ENCODE assay signal across 1 cellular context in the genomic region with DNA sequence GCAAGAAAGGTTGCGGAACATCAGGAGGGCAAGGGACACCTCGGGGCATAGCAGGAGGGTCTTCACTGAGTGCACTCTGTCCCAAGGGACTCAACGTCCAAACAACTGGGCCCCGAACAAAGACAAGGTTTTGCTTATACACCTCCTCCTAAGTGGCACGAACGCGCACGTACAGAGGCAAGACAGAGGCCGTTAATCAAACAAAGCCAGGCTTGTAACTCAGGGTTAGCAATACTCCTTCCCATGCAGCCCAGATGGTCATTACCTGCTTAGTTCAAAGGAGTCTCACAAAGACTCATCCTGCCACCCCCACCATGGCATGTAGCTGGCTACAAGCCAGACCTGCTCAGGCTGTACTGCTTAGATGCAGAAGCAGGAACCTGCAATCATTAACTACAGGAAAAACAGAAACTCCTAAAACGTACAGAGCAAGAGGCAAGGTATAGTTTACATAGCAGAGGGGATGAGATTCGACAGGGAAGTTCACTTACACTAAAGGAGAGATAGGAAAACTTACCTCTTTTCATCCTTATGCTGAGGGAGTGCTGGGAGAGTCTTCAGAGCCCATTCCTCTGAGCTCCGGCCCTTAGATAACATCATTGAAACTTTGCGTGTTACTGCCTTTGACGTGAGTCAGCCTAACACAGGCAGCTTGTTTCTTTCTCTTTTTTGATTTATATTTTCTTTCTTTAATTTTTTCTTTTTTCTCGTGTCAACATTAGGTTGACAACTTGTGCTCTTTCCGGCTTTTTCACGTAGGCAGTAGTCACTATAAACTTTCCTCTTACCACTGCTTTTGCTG.
TF ChIP-seq lines count a peak whose summit lies in the region.

No MANE protein-coding gene starts in this region.

TF ChIP-seq in HepG2, 621 proteins besides CTCF, POLR2A, EP300 and RAD21 (continued from another document and continues in another):
- TF ChIP-seq ZZZ3 (CRISPR knock-in tag; IDR thresholded peaks at IDR 0.05; ENCODE audit: borderline replicate concordance) (no peak), ZNF777 (CRISPR knock-in tag; IDR thresholded peaks at IDR 0.05) (no peak; the same call in 1 of the 2 replicates), ZFP37 (CRISPR knock-in tag; IDR thresholded peaks at IDR 0.05; ENCODE audit: borderline replicate concordance) (no peak), HNRNPK (IDR thresholded peaks at IDR 0.05; ENCODE audit: low read depth, low read length, poor library complexity, severe bottlenecking) (no peak), ZNF263 (CRISPR knock-in tag; IDR thresholded peaks at IDR 0.05) (no peak; the same call in 1 of the 2 replicates), SP1 (IDR thresholded peaks at IDR 0.05) (no peak), SP1 (CRISPR knock-in tag; IDR thresholded peaks at IDR 0.05) (no peak), IRX3 (CRISPR knock-in tag; IDR thresholded peaks at IDR 0.05; ENCODE audit: borderline replicate concordance, low read depth) (no peak), ZNF607 (CRISPR knock-in tag; IDR thresholded peaks at IDR 0.05; ENCODE audit: borderline replicate concordance) (no peak), NCOA1 (CRISPR knock-in tag; IDR thresholded peaks at IDR 0.05) (no peak), THAP11 (CRISPR knock-in tag; IDR thresholded peaks at IDR 0.05) (0 out of 2 replicates have a peak, but pooled peaks have one; percentile 53), HNRNPH1 (optimal IDR thresholded peaks at IDR 0.05; ENCODE audit: low read depth, low read length) (no peak), RNF2 (conservative IDR thresholded peaks at IDR 0.05; ENCODE audit: low read depth) (no peak), MZF1 (CRISPR knock-in tag; IDR thresholded peaks at IDR 0.05; ENCODE audit: borderline replicate concordance) (no peak), SSRP1 (CRISPR knock-in tag; IDR thresholded peaks at IDR 0.05) (no peak), ATRX (CRISPR knock-in tag; IDR thresholded peaks at IDR 0.05; ENCODE audit: borderline replicate concordance) (no peak), EHMT2 (IDR thresholded peaks at IDR 0.05; ENCODE audit: borderline replicate concordance, low read depth, low read length) (no peak), ZKSCAN1 (IDR thresholded peaks at IDR 0.05; ENCODE audit: low read length) (no peak), PITX1 (CRISPR knock-in tag; IDR thresholded peaks at IDR 0.05) (peak; percentile 31; the same call in 1 of the 2 replicates), ZNF430 (CRISPR knock-in tag; IDR thresholded peaks at IDR 0.05) (0 out of 2 replicates have a peak, but pooled peaks have one; percentile 21), JARID2 (CRISPR knock-in tag; IDR thresholded peaks at IDR 0.05; ENCODE audit: insufficient replicate concordance) (no peak), ZNF354B (CRISPR knock-in tag; IDR thresholded peaks at IDR 0.05) (no peak), BRCA1 (CRISPR knock-in tag; IDR thresholded peaks at IDR 0.05) (no peak), PHF8 (CRISPR knock-in tag; IDR thresholded peaks at IDR 0.05) (peak; percentile 27), ZFX (CRISPR knock-in tag; IDR thresholded peaks at IDR 0.05; ENCODE audit: low read depth) (peak; percentile 14; the same call in 1 of the 2 replicates), ZNF24 (IDR thresholded peaks at IDR 0.05) (no peak), POLR2G (IDR thresholded peaks at IDR 0.05; ENCODE audit: low read depth, low read length) (peak; percentile 82)
- TF ChIP-seq, protein P1, sequence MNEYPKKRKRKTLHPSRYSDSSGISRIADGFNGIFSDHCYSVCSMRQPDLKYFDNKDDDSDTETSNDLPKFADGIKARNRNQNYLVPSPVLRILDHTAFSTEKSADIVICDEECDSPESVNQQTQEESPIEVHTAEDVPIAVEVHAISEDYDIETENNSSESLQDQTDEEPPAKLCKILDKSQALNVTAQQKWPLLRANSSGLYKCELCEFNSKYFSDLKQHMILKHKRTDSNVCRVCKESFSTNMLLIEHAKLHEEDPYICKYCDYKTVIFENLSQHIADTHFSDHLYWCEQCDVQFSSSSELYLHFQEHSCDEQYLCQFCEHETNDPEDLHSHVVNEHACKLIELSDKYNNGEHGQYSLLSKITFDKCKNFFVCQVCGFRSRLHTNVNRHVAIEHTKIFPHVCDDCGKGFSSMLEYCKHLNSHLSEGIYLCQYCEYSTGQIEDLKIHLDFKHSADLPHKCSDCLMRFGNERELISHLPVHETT (CRISPR knock-in tag; conservative IDR thresholded peaks at IDR 0.05) = no peak
- TF ChIP-seq, protein P2, sequence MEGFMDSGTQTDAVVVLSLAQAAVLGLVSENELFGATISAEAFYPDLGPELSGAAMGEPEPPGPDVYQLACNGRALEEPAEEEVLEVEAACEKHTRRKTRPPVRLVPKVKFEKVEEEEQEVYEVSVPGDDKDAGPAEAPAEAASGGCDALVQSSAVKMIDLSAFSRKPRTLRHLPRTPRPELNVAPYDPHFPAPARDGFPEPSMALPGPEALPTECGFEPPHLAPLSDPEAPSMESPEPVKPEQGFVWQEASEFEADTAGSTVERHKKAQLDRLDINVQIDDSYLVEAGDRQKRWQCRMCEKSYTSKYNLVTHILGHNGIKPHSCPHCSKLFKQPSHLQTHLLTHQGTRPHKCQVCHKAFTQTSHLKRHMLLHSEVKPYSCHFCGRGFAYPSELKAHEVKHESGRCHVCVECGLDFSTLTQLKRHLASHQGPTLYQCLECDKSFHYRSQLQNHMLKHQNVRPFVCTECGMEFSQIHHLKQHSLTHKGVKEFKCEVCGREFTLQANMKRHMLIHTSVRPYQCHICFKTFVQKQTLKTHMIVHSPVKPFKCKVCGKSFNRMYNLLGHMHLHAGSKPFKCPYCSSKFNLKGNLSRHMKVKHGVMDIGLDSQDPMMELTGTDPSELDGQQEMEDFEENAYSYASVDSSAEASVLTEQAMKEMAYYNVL (CRISPR knock-in tag; IDR thresholded peaks at IDR 0.05; ENCODE audit: borderline replicate concordance) = peak; percentile 95
- TF ChIP-seq, protein P3, sequence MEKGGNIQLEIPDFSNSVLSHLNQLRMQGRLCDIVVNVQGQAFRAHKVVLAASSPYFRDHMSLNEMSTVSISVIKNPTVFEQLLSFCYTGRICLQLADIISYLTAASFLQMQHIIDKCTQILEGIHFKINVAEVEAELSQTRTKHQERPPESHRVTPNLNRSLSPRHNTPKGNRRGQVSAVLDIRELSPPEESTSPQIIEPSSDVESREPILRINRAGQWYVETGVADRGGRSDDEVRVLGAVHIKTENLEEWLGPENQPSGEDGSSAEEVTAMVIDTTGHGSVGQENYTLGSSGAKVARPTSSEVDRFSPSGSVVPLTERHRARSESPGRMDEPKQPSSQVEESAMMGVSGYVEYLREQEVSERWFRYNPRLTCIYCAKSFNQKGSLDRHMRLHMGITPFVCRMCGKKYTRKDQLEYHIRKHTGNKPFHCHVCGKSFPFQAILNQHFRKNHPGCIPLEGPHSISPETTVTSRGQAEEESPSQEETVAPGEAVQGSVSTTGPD (CRISPR knock-in tag; IDR thresholded peaks at IDR 0.05) = no peak
- TF ChIP-seq, protein P4, sequence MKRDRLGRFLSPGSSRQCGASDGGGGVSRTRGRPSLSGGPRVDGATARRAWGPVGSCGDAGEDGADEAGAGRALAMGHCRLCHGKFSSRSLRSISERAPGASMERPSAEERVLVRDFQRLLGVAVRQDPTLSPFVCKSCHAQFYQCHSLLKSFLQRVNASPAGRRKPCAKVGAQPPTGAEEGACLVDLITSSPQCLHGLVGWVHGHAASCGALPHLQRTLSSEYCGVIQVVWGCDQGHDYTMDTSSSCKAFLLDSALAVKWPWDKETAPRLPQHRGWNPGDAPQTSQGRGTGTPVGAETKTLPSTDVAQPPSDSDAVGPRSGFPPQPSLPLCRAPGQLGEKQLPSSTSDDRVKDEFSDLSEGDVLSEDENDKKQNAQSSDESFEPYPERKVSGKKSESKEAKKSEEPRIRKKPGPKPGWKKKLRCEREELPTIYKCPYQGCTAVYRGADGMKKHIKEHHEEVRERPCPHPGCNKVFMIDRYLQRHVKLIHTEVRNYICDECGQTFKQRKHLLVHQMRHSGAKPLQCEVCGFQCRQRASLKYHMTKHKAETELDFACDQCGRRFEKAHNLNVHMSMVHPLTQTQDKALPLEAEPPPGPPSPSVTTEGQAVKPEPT (CRISPR knock-in tag; IDR thresholded peaks at IDR 0.05; ENCODE audit: low read depth) = no peak
- TF ChIP-seq, protein P5, sequence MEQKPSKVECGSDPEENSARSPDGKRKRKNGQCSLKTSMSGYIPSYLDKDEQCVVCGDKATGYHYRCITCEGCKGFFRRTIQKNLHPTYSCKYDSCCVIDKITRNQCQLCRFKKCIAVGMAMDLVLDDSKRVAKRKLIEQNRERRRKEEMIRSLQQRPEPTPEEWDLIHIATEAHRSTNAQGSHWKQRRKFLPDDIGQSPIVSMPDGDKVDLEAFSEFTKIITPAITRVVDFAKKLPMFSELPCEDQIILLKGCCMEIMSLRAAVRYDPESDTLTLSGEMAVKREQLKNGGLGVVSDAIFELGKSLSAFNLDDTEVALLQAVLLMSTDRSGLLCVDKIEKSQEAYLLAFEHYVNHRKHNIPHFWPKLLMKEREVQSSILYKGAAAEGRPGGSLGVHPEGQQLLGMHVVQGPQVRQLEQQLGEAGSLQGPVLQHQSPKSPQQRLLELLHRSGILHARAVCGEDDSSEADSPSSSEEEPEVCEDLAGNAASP (CRISPR knock-in tag; IDR thresholded peaks at IDR 0.05; ENCODE audit: borderline replicate concordance) = peak; percentile 7; the same call in 1 of the 2 replicates
- TF ChIP-seq, protein P6, sequence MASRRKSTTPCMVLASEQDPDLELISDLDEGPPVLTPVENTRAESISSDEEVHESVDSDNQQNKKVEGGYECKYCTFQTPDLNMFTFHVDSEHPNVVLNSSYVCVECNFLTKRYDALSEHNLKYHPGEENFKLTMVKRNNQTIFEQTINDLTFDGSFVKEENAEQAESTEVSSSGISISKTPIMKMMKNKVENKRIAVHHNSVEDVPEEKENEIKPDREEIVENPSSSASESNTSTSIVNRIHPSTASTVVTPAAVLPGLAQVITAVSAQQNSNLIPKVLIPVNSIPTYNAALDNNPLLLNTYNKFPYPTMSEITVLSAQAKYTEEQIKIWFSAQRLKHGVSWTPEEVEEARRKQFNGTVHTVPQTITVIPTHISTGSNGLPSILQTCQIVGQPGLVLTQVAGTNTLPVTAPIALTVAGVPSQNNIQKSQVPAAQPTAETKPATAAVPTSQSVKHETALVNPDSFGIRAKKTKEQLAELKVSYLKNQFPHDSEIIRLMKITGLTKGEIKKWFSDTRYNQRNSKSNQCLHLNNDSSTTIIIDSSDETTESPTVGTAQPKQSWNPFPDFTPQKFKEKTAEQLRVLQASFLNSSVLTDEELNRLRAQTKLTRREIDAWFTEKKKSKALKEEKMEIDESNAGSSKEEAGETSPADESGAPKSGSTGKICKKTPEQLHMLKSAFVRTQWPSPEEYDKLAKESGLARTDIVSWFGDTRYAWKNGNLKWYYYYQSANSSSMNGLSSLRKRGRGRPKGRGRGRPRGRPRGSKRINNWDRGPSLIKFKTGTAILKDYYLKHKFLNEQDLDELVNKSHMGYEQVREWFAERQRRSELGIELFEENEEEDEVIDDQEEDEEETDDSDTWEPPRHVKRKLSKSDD (CRISPR knock-in tag; IDR thresholded peaks at IDR 0.05; ENCODE audit: low read depth) = peak; percentile 82
- TF ChIP-seq, protein P7, sequence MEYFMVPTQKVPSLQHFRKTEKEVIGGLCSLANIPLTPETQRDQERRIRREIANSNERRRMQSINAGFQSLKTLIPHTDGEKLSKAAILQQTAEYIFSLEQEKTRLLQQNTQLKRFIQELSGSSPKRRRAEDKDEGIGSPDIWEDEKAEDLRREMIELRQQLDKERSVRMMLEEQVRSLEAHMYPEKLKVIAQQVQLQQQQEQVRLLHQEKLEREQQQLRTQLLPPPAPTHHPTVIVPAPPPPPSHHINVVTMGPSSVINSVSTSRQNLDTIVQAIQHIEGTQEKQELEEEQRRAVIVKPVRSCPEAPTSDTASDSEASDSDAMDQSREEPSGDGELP (IDR thresholded peaks at IDR 0.05; ENCODE audit: borderline replicate concordance, low read depth) = peak; percentile 79; the same call in 1 of the 2 replicates
- TF ChIP-seq, protein P8, sequence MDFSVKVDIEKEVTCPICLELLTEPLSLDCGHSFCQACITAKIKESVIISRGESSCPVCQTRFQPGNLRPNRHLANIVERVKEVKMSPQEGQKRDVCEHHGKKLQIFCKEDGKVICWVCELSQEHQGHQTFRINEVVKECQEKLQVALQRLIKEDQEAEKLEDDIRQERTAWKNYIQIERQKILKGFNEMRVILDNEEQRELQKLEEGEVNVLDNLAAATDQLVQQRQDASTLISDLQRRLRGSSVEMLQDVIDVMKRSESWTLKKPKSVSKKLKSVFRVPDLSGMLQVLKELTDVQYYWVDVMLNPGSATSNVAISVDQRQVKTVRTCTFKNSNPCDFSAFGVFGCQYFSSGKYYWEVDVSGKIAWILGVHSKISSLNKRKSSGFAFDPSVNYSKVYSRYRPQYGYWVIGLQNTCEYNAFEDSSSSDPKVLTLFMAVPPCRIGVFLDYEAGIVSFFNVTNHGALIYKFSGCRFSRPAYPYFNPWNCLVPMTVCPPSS (IDR thresholded peaks at IDR 0.05) = no peak
- TF ChIP-seq, protein P9, sequence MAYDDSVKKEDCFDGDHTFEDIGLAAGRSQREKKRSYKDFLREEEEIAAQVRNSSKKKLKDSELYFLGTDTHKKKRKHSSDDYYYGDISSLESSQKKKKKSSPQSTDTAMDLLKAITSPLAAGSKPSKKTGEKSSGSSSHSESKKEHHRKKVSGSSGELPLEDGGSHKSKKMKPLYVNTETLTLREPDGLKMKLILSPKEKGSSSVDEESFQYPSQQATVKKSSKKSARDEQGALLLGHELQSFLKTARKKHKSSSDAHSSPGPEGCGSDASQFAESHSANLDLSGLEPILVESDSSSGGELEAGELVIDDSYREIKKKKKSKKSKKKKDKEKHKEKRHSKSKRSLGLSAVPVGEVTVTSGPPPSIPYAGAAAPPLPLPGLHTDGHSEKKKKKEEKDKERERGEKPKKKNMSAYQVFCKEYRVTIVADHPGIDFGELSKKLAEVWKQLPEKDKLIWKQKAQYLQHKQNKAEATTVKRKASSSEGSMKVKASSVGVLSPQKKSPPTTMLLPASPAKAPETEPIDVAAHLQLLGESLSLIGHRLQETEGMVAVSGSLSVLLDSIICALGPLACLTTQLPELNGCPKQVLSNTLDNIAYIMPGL (CRISPR knock-in tag; IDR thresholded peaks at IDR 0.05; ENCODE audit: borderline replicate concordance in 1 of 2, low read depth in 1 of 2) = peak; percentile 76 to 81
- TF ChIP-seq, protein P10, sequence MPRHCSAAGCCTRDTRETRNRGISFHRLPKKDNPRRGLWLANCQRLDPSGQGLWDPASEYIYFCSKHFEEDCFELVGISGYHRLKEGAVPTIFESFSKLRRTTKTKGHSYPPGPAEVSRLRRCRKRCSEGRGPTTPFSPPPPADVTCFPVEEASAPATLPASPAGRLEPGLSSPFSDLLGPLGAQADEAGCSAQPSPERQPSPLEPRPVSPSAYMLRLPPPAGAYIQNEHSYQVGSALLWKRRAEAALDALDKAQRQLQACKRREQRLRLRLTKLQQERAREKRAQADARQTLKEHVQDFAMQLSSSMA (CRISPR knock-in tag; IDR thresholded peaks at IDR 0.05) = no peak; the same call in 1 of the 2 replicates
- TF ChIP-seq, protein P11, sequence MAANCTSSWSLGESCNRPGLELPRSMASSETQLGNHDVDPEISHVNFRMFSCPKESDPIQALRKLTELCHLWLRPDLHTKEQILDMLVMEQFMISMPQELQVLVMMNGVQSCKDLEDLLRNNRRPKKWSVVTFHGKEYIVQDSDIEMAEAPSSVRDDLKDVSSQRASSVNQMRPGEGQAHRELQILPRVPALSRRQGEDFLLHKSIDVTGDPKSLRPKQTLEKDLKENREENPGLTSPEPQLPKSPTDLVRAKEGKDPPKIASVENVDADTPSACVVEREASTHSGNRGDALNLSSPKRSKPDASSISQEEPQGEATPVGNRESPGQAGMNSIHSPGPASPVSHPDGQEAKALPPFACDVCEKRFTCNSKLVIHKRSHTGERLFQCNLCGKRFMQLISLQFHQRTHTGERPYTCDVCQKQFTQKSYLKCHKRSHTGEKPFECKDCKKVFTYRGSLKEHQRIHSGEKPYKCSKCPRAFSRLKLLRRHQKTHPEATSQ (CRISPR knock-in tag; IDR thresholded peaks at IDR 0.05; ENCODE audit: borderline replicate concordance) = no peak
